Comparison of ENCODE assay signal across 17 cellular contexts in genomic region chr7:3214090-3214413, GRCh38.
A peak's percentile ranks its signal among the peaks of the same experiment; 100 is the strongest.
DNase-seq lines count a peak whose midpoint lies in the region; ATAC-seq and TF ChIP-seq lines count a peak whose summit lies in the region.
"Had no signal": no experiment of that assay in that cellular context is flagged by ENCODE, and none has a peak within 500 bp of the region (broad histone marks: within the 10 kb centered on the region; RNA-seq: fewer than 3 reads in every experiment).

No MANE protein-coding gene starts in this region.

- H3K27ac ChIP-seq in body of pancreas = peak overlapping the region in 3 of 4 donors; percentile 70 to 85 (median 84)
- H3K27ac ChIP-seq: 22Rv1, BLaER1 had no signal

- H3K27me3 ChIP-seq in body of pancreas = no peaks in the 10 kb centered on the region
- H3K27me3 ChIP-seq: BLaER1 had no signal

- TF ChIP-seq CTCF in body of pancreas (IDR thresholded peaks at IDR 0.05) = no peak

- intact Hi-C loops in cardiac septum (cut with DNase I) (no loop called here), left cardiac atrium (cut with DNase I) (no loop called here), body of pancreas (cut with DNase I) (no loop called here)

- H3K9me3 ChIP-seq in body of pancreas = no peaks in the 10 kb centered on the region
- H3K9me3 ChIP-seq: BLaER1 had no signal

- H3K4me3 ChIP-seq in body of pancreas = no peak overlapping the region
- H3K4me3 ChIP-seq: BLaER1, GM23338 had no signal

- 63 to 64% methylated on average over 4 of the region's 4 CpGs for WGBS in body of pancreas, 2 donors

- ATAC-seq in left cardiac atrium (no peak), body of pancreas (no peak), HG03457 (IDR thresholded peaks at IDR 0.05; ENCODE audit: unreplicated experiment) (no peak)
- ATAC-seq: CD8-positive, alpha-beta T cell; GM23338; HCT116 had no signal

- H3K4me1 ChIP-seq in body of pancreas = peaks cover 66% of the 10 kb centered on the region

- no peak for TF ChIP-seq POLR2A in body of pancreas (IDR thresholded peaks at IDR 0.05)

- H3K36me3 ChIP-seq in body of pancreas (replicated peaks in 1 of 2; ENCODE audit: insufficient read depth in 1 of 2, low read depth in 2 of 2) = no peaks in the 10 kb centered on the region
- H3K36me3 ChIP-seq: BLaER1 had no signal

- DNase-seq in DMS 273 (lab: John Stamatoyannopoulos, UW; ENCODE audit: unreplicated experiment) (peak; percentile 65), DMS 273 treated with DMSO at 0.1 percent for 48 hours (lab: John Stamatoyannopoulos, UW) (no peak), cardiac septum (ENCODE audit: low spot score) (peak; percentile 24), left cardiac atrium (no peak), body of pancreas (no peak), islet precursor cell (peak; percentile 17), T-helper 9 cell (no peak)
- DNase-seq: Calu3, H7, HFFc6, KBM-7 had no signal

Comparison
In these comparisons a context has a peak if more than half of its experiments do, and no peak if none do; other contexts are left out.
1. DNase-seq: peak in DMS 273 (single experiment), cardiac septum (single experiment) and islet precursor cell (single experiment); none in DMS 273 treated with DMSO at 0.1 percent for 48 hours (single experiment), left cardiac atrium (single experiment), body of pancreas (0 of 4) and T-helper 9 cell (single experiment).